8 cellular contexts compared by ENCODE assay signal in the genomic region with DNA sequence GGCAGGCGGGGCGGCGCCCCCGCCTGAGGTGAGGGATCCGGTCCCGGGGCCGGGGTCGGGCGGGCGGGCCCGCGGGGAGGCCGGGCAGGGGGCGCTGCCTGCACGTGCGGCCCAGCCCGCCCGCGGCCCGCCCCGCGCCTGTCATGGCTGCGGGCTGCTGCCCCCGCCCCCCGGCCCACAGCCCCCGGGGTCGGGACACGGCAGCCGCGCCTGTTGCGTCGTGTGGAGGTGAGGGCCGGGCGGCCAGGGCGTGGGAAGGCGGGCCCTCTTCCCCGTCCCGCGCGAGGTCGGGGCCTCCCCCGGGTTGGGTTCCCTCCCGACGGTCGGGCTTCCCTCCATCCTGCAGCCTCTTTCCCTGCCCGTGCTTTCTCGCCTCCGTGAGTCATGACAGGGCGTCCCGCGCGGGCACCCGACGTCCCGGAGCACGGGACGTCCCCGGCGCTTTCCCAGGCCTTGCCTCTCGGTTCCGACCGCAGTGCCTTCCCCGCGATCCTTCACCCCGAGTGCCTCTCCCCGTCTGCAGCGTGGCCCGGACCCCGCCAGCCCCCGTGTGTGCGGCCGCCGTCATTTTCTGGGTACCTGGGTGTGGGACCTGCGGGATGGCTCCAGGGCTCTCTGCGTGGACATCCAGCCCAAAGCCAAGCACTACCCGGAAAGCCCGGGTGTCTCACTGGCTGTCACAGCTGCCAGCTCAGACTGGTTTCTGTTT.
DNase-seq lines count a peak whose midpoint lies in the region; ATAC-seq, FAIRE-seq and TF ChIP-seq lines count a peak whose summit lies in the region.

No MANE protein-coding gene starts in this region.

- no peaks in the 10 kb centered on the region; a peak in 1 of 5 replicates for H3K36me3 ChIP-seq in HepG2 (replicated peaks in 1 of 2; ENCODE audit: control insufficient read depth in 1 of 2, insufficient read depth in 2 of 2, low read length in 2 of 2)

- H3K9me3 ChIP-seq in HepG2 (ENCODE audit: low read length): no peaks in the 10 kb centered on the region

- FAIRE-seq in HepG2 (lab: Jason Lieb, UNC): no peak

- H3K79me2 ChIP-seq in HepG2 (ENCODE audit: insufficient read depth, low read length): peaks cover 23% of the 10 kb centered on the region

- no TSS peak for BruUV-seq in HepG2 (replicated peaks; lab: Mats Ljungman, UMichigan)

- H4K20me1 ChIP-seq in HepG2 (ENCODE audit: insufficient read depth, low read length): no peaks in the 10 kb centered on the region

- in situ Hi-C loops in KBM-7 (cut with MboI; ENCODE audit: low pct_unique_long_range_greater_than_20kb, low sequenced_read_pairs) (no loop called here), HepG2 (cut with HindIII; ENCODE audit: extremely low pct_ligation_motif_present, low pct_unique_long_range_greater_than_20kb) (no loop called here)

- 2% methylated on average over 22 of the region's 77 CpGs for WGBS in HepG2 (ENCODE audit: low lambda C conversion rate)

- H3K27ac ChIP-seq in HepG2 (ENCODE audit: extremely low read length, insufficient read depth, low read length): peak overlapping the region; percentile 96

- DNase-seq in AG08396 (ENCODE audit: low spot score) (peak; percentile 76), GM19238 (ENCODE audit: insufficient read length, low spot score) (peak; percentile 49), KBM-7 (peak; percentile 51), dedifferentiated amniotic fluid mesenchymal stem cell (ENCODE audit: extremely low spot score) (peak; percentile 28), HepG2 (ENCODE audit: low spot score) (peak; percentile 19)
- peak; percentile 39 for DNase-seq in activated CD4-positive, alpha-beta T cell treated with anti-CD3 and anti-CD28 coated beads, Interleukin-2, amount 50 U/mL, for 1 hour
- peak; percentile 51 to 53 for DNase-seq in stimulated activated CD4-positive, alpha-beta T cell treated with anti-CD3 and anti-CD28 coated beads, Interleukin-2, amount 100 ng/mL, for 48 hours

- POLR2A ChIA-PET in HepG2 (lab: Yijun Ruan, JAX): interaction anchor here (1.0 kb wide), 1 partner anchor 77 kb away, joined by 3 read pairs; a partner anchor contains a TSS

- no peak for TF ChIP-seq EP300 in HepG2 (IDR thresholded peaks at IDR 0.05; ENCODE audit: low read depth in 2 of 2, low read length in 2 of 2)
- no peak for TF ChIP-seq EP300 in HepG2 (CRISPR knock-in tag; IDR thresholded peaks at IDR 0.05; ENCODE audit: borderline replicate concordance)

- peaks cover 42% of the 10 kb centered on the region for H3K4me1 ChIP-seq in HepG2 (ENCODE audit: insufficient read depth, low read length)

- intact Hi-C loops in HepG2 (cut with micrococcal nuclease; ENCODE audit: unreplicated experiment): loop anchor here (2.0 kb wide), 1 partner anchor 151 kb away; no protein-coding TSS in a partner anchor

- H3K4me2 ChIP-seq in HepG2 (ENCODE audit: low read depth, low read length): peak overlapping the region; percentile 83

- peak in 1 of 2 experiments; percentile 35; a peak in 1 of 4 replicates for TF ChIP-seq POLR2A in HepG2 (IDR thresholded peaks at IDR 0.05; ENCODE audit: insufficient read depth in 1 of 2, low read depth in 2 of 2, low read length in 2 of 2)

- H3K27me3 ChIP-seq in HepG2 (ENCODE audit: control insufficient read depth in 1 of 2, insufficient read depth in 2 of 2, low read length in 2 of 2): no peaks in the 10 kb centered on the region; a peak in 2 of 5 replicates

- H2AFZ ChIP-seq in HepG2 (ENCODE audit: low read length): no peak overlapping the region

- ATAC-seq in HepG2: peak; percentile 11
- no peak for ATAC-seq in GM18519 (IDR thresholded peaks at IDR 0.05; ENCODE audit: low FRiP score, unreplicated experiment)

- TF ChIP-seq CTCF in HepG2 (CRISPR knock-in tag; IDR thresholded peaks at IDR 0.05): no peak; the same call in 1 of the 2 replicates

- CTCF ChIA-PET in HepG2 (lab: Yijun Ruan, JAX; ENCODE audit: low intra/inter-chr PET ratio, low total read pairs): interaction anchor here (0.8 to 2.1 kb wide), 3 partner anchors 29 to 77 kb away, joined by 4 to 8 read pairs (median 7); a partner anchor contains a TSS

- peak overlapping the region; percentile 73 to 97 (median 96) for H3K4me3 ChIP-seq in HepG2 (replicated peaks in 1 of 3; ENCODE audit: insufficient read depth in 1 of 3, low read depth in 2 of 3, low read length in 3 of 3)

- peak overlapping the region; percentile 88 for H3K9ac ChIP-seq in HepG2 (ENCODE audit: insufficient read depth, low read depth, low read length)

- peak; percentile 52 for TF ChIP-seq RAD21 in HepG2 (CRISPR knock-in tag; IDR thresholded peaks at IDR 0.05)

TF ChIP-seq in HepG2, 621 proteins besides CTCF, POLR2A, EP300 and RAD21 (continues in another document):
- TF ChIP-seq, protein P1, sequence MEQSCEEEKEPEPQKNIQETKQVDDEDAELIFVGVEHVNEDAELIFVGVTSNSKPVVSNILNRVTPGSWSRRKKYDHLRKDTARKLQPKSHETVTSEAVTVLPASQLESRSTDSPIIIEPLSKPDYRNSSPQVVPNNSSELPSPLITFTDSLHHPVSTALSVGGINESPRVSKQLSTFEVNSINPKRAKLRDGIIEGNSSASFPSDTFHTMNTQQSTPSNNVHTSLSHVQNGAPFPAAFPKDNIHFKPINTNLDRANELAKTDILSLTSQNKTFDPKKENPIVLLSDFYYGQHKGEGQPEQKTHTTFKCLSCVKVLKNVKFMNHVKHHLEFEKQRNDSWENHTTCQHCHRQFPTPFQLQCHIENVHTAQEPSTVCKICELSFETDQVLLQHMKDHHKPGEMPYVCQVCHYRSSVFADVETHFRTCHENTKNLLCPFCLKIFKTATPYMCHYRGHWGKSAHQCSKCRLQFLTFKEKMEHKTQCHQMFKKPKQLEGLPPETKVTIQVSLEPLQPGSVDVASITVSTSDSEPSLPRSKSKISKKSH (CRISPR knock-in tag; IDR thresholded peaks at IDR 0.05; ENCODE audit: borderline replicate concordance): peak; percentile 89
- TF ChIP-seq ZNF773 (CRISPR knock-in tag; IDR thresholded peaks at IDR 0.05; ENCODE audit: borderline replicate concordance): no peak
- no peak for TF ChIP-seq ZNF660 (CRISPR knock-in tag; IDR thresholded peaks at IDR 0.05; ENCODE audit: borderline replicate concordance, low read depth)
- TF ChIP-seq ZNF317 (CRISPR knock-in tag; IDR thresholded peaks at IDR 0.05): 0 out of 2 replicates have a peak, but pooled peaks have one; percentile 43
- TF ChIP-seq, protein P2, sequence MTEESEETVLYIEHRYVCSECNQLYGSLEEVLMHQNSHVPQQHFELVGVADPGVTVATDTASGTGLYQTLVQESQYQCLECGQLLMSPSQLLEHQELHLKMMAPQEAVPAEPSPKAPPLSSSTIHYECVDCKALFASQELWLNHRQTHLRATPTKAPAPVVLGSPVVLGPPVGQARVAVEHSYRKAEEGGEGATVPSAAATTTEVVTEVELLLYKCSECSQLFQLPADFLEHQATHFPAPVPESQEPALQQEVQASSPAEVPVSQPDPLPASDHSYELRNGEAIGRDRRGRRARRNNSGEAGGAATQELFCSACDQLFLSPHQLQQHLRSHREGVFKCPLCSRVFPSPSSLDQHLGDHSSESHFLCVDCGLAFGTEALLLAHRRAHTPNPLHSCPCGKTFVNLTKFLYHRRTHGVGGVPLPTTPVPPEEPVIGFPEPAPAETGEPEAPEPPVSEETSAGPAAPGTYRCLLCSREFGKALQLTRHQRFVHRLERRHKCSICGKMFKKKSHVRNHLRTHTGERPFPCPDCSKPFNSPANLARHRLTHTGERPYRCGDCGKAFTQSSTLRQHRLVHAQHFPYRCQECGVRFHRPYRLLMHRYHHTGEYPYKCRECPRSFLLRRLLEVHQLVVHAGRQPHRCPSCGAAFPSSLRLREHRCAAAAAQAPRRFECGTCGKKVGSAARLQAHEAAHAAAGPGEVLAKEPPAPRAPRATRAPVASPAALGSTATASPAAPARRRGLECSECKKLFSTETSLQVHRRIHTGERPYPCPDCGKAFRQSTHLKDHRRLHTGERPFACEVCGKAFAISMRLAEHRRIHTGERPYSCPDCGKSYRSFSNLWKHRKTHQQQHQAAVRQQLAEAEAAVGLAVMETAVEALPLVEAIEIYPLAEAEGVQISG (CRISPR knock-in tag; IDR thresholded peaks at IDR 0.05): peak; percentile 44; the same call in 1 of the 2 replicates
- TF ChIP-seq TBX3 (IDR thresholded peaks at IDR 0.05; ENCODE audit: borderline replicate concordance): 0 out of 2 replicates have a peak, but pooled peaks have one; percentile 33
- TF ChIP-seq, protein P3, sequence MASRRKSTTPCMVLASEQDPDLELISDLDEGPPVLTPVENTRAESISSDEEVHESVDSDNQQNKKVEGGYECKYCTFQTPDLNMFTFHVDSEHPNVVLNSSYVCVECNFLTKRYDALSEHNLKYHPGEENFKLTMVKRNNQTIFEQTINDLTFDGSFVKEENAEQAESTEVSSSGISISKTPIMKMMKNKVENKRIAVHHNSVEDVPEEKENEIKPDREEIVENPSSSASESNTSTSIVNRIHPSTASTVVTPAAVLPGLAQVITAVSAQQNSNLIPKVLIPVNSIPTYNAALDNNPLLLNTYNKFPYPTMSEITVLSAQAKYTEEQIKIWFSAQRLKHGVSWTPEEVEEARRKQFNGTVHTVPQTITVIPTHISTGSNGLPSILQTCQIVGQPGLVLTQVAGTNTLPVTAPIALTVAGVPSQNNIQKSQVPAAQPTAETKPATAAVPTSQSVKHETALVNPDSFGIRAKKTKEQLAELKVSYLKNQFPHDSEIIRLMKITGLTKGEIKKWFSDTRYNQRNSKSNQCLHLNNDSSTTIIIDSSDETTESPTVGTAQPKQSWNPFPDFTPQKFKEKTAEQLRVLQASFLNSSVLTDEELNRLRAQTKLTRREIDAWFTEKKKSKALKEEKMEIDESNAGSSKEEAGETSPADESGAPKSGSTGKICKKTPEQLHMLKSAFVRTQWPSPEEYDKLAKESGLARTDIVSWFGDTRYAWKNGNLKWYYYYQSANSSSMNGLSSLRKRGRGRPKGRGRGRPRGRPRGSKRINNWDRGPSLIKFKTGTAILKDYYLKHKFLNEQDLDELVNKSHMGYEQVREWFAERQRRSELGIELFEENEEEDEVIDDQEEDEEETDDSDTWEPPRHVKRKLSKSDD (CRISPR knock-in tag; IDR thresholded peaks at IDR 0.05; ENCODE audit: low read depth): 0 out of 2 replicates have a peak, but pooled peaks have one; percentile 23
- TF ChIP-seq MAZ (IDR thresholded peaks at IDR 0.05; ENCODE audit: borderline replicate concordance, low read depth, low read length): no peak
- no peak; the same call in none of the 2 replicates for TF ChIP-seq MAZ (CRISPR knock-in tag; IDR thresholded peaks at IDR 0.05; ENCODE audit: low read depth)
- TF ChIP-seq KAT7 (CRISPR knock-in tag; IDR thresholded peaks at IDR 0.05; ENCODE audit: borderline replicate concordance): peak; percentile 76; the same call in 1 of the 2 replicates
- TF ChIP-seq ZFX (CRISPR knock-in tag; IDR thresholded peaks at IDR 0.05; ENCODE audit: low read depth): peak; percentile 73
- peak; percentile 88 for TF ChIP-seq CHCHD3 (CRISPR knock-in tag; IDR thresholded peaks at IDR 0.05)
- 0 out of 2 replicates have a peak, but pooled peaks have one; percentile 20 for TF ChIP-seq REPIN1 (CRISPR knock-in tag; IDR thresholded peaks at IDR 0.05; ENCODE audit: borderline replicate concordance, low read depth)

Comparison
In these comparisons a context has a peak if more than half of its experiments do, and no peak if none do; other contexts are left out.
1. DNase-seq: peak in every context shown above with its lines; median percentile 76 in AG08396; 52 in stimulated activated CD4-positive, alpha-beta T cell treated with anti-CD3 and anti-CD28 coated beads, Interleukin-2, amount 100 ng/mL, for 48 hours; 51 in KBM-7; 49 in GM19238; 39 in activated CD4-positive, alpha-beta T cell treated with anti-CD3 and anti-CD28 coated beads, Interleukin-2, amount 50 U/mL, for 1 hour; 28 in dedifferentiated amniotic fluid mesenchymal stem cell; 19 in HepG2.